8 cellular contexts compared by ENCODE assay signal in genomic region chr3:37072892-37073291, GRCh38.
A peak's percentile ranks its signal among the peaks of the same experiment; 100 is the strongest.
DNase-seq lines count a peak whose midpoint lies in the region; ATAC-seq and TF ChIP-seq lines count a peak whose summit lies in the region.

No MANE protein-coding gene starts in this region.

- peak overlapping the region; percentile 77; a peak in 3 of 4 replicates for H3K27ac ChIP-seq in SK-N-SH (ENCODE audit: low read depth in 2 of 2, low read length in 1 of 2)

- H3K9me3 ChIP-seq in SK-N-SH = no peaks in the 10 kb centered on the region

- no peak overlapping the region for H2AFZ ChIP-seq in SK-N-SH (ENCODE audit: low read depth)

- POLR2A ChIA-PET in activated CD4-positive, alpha-beta T cell treated with anti-CD3 and anti-CD28 coated beads for 36 hours (lab: Charles Lee) = no interaction called here
- POLR2A ChIA-PET in SK-N-SH (lab: Yijun Ruan, JAX) = no interaction called here

- no peaks in the 10 kb centered on the region for H3K27me3 Mint-ChIP-seq in activated CD4-positive, alpha-beta T cell treated with anti-CD3 and anti-CD28 coated beads for 36 hours

- intact Hi-C loops in activated CD4-positive, alpha-beta T cell treated with anti-CD3 and anti-CD28 coated beads for 36 hours (cut with DNase I, micrococcal nuclease) = no loop called here

- H3K4me3 ChIP-seq in SK-N-SH (ENCODE audit: low read depth in 2 of 2, low read length in 1 of 2) = peak overlapping the region in 1 of 2 experiments; percentile 36; a peak in 1 of 4 replicates

- H3K9ac ChIP-seq in SK-N-SH = peak overlapping the region; percentile 22; the same call in 1 of the 2 replicates

- peaks cover 20 to 40% of the 10 kb centered on the region in 2 experiments for H3K36me3 ChIP-seq in SK-N-SH (replicated peaks in 1 of 2; ENCODE audit: control insufficient read depth in 1 of 2, insufficient read depth in 2 of 2, low read length in 1 of 2)

- no peaks in the 10 kb centered on the region for H3K27me3 ChIP-seq in SK-N-SH (ENCODE audit: insufficient read depth)

- 46% methylated on average over 2 of the region's 2 CpGs for WGBS in SK-N-SH (ENCODE audit: low lambda C conversion rate)

- ATAC-seq in activated CD4-positive, alpha-beta T cell treated with anti-CD3 and anti-CD28 coated beads for 36 hours = no peak
- ATAC-seq in HG03045 (IDR thresholded peaks at IDR 0.05; ENCODE audit: unreplicated experiment) = no peak
- ATAC-seq in HG02642 (IDR thresholded peaks at IDR 0.05; ENCODE audit: poor library complexity, unreplicated experiment) = no peak

- H3K9me3 Mint-ChIP-seq in activated CD4-positive, alpha-beta T cell treated with anti-CD3 and anti-CD28 coated beads for 36 hours (ENCODE audit: low read depth) = no peaks in the 10 kb centered on the region

- peaks cover 15% of the 10 kb centered on the region for H3K4me1 Mint-ChIP-seq in activated CD4-positive, alpha-beta T cell treated with anti-CD3 and anti-CD28 coated beads for 36 hours

- H3K9me2 ChIP-seq in SK-N-SH = no peaks in the 10 kb centered on the region; the same call in 1 of the 2 replicates

- CTCF ChIA-PET in activated CD4-positive, alpha-beta T cell treated with anti-CD3 and anti-CD28 coated beads for 36 hours (lab: Charles Lee) = interaction anchor here (1.0 kb wide), 1 partner anchor 34 kb away, joined by 3 read pairs; no protein-coding TSS in a partner anchor
- CTCF ChIA-PET in SK-N-SH (lab: Yijun Ruan, JAX) = no interaction called here

- TF ChIP-seq RAD21 in SK-N-SH (IDR thresholded peaks at IDR 0.05; ENCODE audit: low read length) = no peak

- peaks cover 14% of the 10 kb centered on the region for H3K79me2 ChIP-seq in SK-N-SH (ENCODE audit: insufficient read depth)

- H3K36me3 Mint-ChIP-seq in activated CD4-positive, alpha-beta T cell treated with anti-CD3 and anti-CD28 coated beads for 36 hours (ENCODE audit: low read depth) = peaks cover 28% of the 10 kb centered on the region

- H4K20me1 ChIP-seq in SK-N-SH (ENCODE audit: insufficient read depth) = no peaks in the 10 kb centered on the region

- peaks cover 35% of the 10 kb centered on the region for H3F3A ChIP-seq in SK-N-SH (replicated peaks; ENCODE audit: insufficient read depth)

- H3K4me3 Mint-ChIP-seq in activated CD4-positive, alpha-beta T cell treated with anti-CD3 and anti-CD28 coated beads for 36 hours = no peak overlapping the region

- peak; percentile 11 for DNase-seq in activated CD4-positive, alpha-beta T cell treated with anti-CD3 and anti-CD28 coated beads for 36 hours
- no peak for DNase-seq in activated CD4-positive, alpha-beta T cell treated with anti-CD3 and anti-CD28 coated beads, Interleukin-2, amount 50 U/mL, for 4 hours
- DNase-seq in SK-N-SH = no peak
- DNase-seq in fibroblast of peridontal ligament (ENCODE audit: extremely low read depth) = peak; percentile 95
- DNase-seq in superior temporal gyrus (ENCODE audit: extremely low spot score) = peak; percentile 63
- DNase-seq in NCI-H2227 (lab: John Stamatoyannopoulos, UW; ENCODE audit: unreplicated experiment) = no peak

- no peak for TF ChIP-seq CTCF in SK-N-SH (IDR thresholded peaks at IDR 0.05)

- TF ChIP-seq EP300 in SK-N-SH (IDR thresholded peaks at IDR 0.05; ENCODE audit: borderline replicate concordance in 1 of 2, low read depth in 1 of 2, low read length in 1 of 2) = peak in 1 of 2 experiments; percentile 20; a peak in 1 of 4 replicates

- H3K4me1 ChIP-seq in SK-N-SH (ENCODE audit: control insufficient read depth in 1 of 2, insufficient read depth in 2 of 2, low read depth in 1 of 2, low read length in 1 of 2) = peaks cover 0 to 27% of the 10 kb centered on the region in 2 experiments; a peak in 3 of 4 replicates

- H3K27ac Mint-ChIP-seq in activated CD4-positive, alpha-beta T cell treated with anti-CD3 and anti-CD28 coated beads for 36 hours = no peak overlapping the region

- H3K4me2 ChIP-seq in SK-N-SH = peak overlapping the region; percentile 60; the same call in 1 of the 2 replicates

TF ChIP-seq in SK-N-SH, 30 proteins besides CTCF, POLR2A, EP300 and RAD21:
- no peak for TF ChIP-seq MAX (IDR thresholded peaks at IDR 0.05; ENCODE audit: low read depth)
- peak; percentile 77 for TF ChIP-seq NFIC (IDR thresholded peaks at IDR 0.05; ENCODE audit: borderline replicate concordance)
- no peak for TF ChIP-seq GABPA (IDR thresholded peaks at IDR 0.05; ENCODE audit: low read depth)
- no peak for TF ChIP-seq PBX3 (IDR thresholded peaks at IDR 0.05)
- TF ChIP-seq TCF12 (IDR thresholded peaks at IDR 0.05) = peak; percentile 33
- TF ChIP-seq RXRA (IDR thresholded peaks at IDR 0.05; ENCODE audit: borderline replicate concordance, low read depth) = no peak
- TF ChIP-seq IRF3 (IDR thresholded peaks at IDR 0.05; ENCODE audit: low read depth, low read length) = no peak

Comparison
In these comparisons a context has a peak if more than half of its experiments do, and no peak if none do; other contexts are left out.
1. DNase-seq: peak in activated CD4-positive, alpha-beta T cell treated with anti-CD3 and anti-CD28 coated beads for 36 hours (single experiment), fibroblast of peridontal ligament (single experiment) and superior temporal gyrus (single experiment); none in activated CD4-positive, alpha-beta T cell treated with anti-CD3 and anti-CD28 coated beads, Interleukin-2, amount 50 U/mL, for 4 hours (0 of 2), SK-N-SH (single experiment) and NCI-H2227 (single experiment).